ENCODE assay signal across 14 cellular contexts in the genomic region with DNA sequence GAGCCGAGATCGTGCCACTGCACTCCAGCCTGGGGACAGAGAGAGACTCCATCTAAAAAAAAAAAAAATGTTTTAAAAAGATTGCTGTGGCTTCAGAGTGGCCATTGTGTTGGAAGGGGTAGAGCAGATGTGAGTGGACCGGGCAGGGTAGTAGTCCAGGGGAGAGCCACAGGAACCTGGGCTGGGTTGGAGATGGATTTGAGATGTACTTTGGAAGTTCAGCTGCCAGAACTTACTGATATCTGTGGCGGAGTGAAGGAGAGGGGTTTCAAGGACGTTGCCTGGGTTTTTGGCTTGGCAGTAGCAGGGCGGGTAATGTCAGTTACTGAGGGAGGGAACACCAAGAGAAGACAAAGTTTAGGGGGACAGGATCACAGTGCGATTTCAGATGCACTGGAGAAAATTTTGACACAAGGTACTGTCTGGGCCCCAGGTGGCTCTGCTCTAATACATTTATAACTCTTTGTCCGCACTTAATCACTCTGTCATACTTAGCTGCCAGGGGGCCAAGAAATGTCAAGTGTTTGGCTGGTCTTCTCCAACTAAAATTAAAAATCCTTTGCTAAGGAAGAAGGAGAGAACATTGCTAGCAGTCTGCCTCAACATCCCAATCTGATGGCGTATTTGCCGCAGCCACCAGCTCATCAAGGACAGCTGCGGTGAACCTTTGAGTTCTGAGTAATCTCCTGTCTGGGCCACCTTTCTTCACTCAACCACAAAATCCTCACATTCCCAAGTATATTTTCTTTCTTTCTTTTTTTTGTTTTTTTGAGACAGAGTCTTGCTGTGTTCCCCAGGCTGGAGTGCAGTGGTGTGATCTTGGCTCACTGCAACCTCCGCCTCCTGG. TPM values are rescaled to one million over a fixed set of nuclear protein-coding genes. Genes with fewer than 3 reads are reported as not detected.
DNase-seq lines count a peak whose midpoint lies in the region; ATAC-seq and TF ChIP-seq lines count a peak whose summit lies in the region.
"Had no signal": no experiment of that assay in that cellular context is flagged by ENCODE, and none has a peak within 500 bp of the region (broad histone marks: within the 10 kb centered on the region; RNA-seq: fewer than 3 reads in every experiment).

No MANE protein-coding gene starts in this region.

- no peak for TF ChIP-seq EP300 in upper lobe of left lung (IDR thresholded peaks at IDR 0.05)

- TF ChIP-seq CTCF in adrenal gland (IDR thresholded peaks at IDR 0.05) (no peak), neural crest cell (conservative IDR thresholded peaks at IDR 0.05) (no peak), upper lobe of left lung (IDR thresholded peaks at IDR 0.05) (no peak)
- TF ChIP-seq CTCF in activated CD8-positive, alpha-beta T cell treated with anti-CD3 and anti-CD28 coated beads for 36 hours (IDR thresholded peaks at IDR 0.05): no peak

- H3K4me3 Mint-ChIP-seq in neural crest cell: no peak overlapping the region
- H3K4me3 Mint-ChIP-seq in activated CD8-positive, alpha-beta T cell treated with anti-CD3 and anti-CD28 coated beads for 36 hours: no peak overlapping the region
- H3K4me3 Mint-ChIP-seq: stimulated activated naive CD8-positive, alpha-beta T cell treated with anti-CD3 and anti-CD28 coated beads, Interleukin-15, Interleukin-2, amounts not matched to agents 100 ng/mL and 50 ng/mL, for 24 hours had no signal

- H3K27ac ChIP-seq in adrenal gland (peak overlapping the region; percentile 47 to 98 (median 93)), upper lobe of left lung (peak overlapping the region; percentile 18 to 71 (median 50))
- H3K27ac ChIP-seq: cardiac muscle cell had no signal

- H3K36me3 ChIP-seq in adrenal gland (replicated peaks in 1 of 2): no peaks in the 10 kb centered on the region
- peaks cover 0 to 6% (median 0%) of the 10 kb centered on the region in 4 donors for H3K36me3 ChIP-seq in upper lobe of left lung
- H3K36me3 ChIP-seq: cardiac muscle cell had no signal

- peak overlapping the region in 1 of 4 donors; percentile 14 for H3K4me3 ChIP-seq in adrenal gland
- no peak overlapping the region for H3K4me3 ChIP-seq in upper lobe of left lung
- H3K4me3 ChIP-seq: cardiac muscle cell had no signal

- 39 to 51% (median 44%) methylated on average over 12 of the region's 12 CpGs for WGBS in adrenal gland, 4 donors
- 78 to 80% methylated on average over 12 of the region's 12 CpGs for WGBS in upper lobe of left lung, 2 donors

- peak in 5 of 7 donors; percentile 57 to 72 (median 72) for DNase-seq in adrenal gland
- peak; percentile 54 for DNase-seq in glomerular visceral epithelial cell (ENCODE audit: extremely low spot score)
- DNase-seq in neural crest cell (ENCODE audit: low read depth, low spot score): no peak
- no peak for DNase-seq in upper lobe of left lung
- no peak for DNase-seq in anterior cingulate cortex (lab: John Stamatoyannopoulos, UW)
- DNase-seq in NCI-H1694 treated with DMSO at 0.1 percent for 48 hours (lab: John Stamatoyannopoulos, UW): no peak
- DNase-seq in activated CD8-positive, alpha-beta T cell treated with anti-CD3 and anti-CD28 coated beads for 36 hours: no peak
- DNase-seq: activated gamma-delta T cell treated with Interleukin-2 at 50 U/mL for 16 hours, DND-41, NCI-H1417 treated with DMSO at 0.1 percent for 48 hours, NCI-H446 treated with DMSO at 0.1 percent for 48 hours, small intestine had no signal

- H3K9me3 Mint-ChIP-seq in neural crest cell: no peaks in the 10 kb centered on the region
- no peaks in the 10 kb centered on the region for H3K9me3 Mint-ChIP-seq in activated CD8-positive, alpha-beta T cell treated with anti-CD3 and anti-CD28 coated beads for 36 hours
- H3K9me3 Mint-ChIP-seq: stimulated activated naive CD8-positive, alpha-beta T cell treated with anti-CD3 and anti-CD28 coated beads, Interleukin-15, Interleukin-2, amounts not matched to agents 100 ng/mL and 50 ng/mL, for 24 hours had no signal

- H3K9me3 ChIP-seq in adrenal gland (replicated peaks in 1 of 3): no peaks in the 10 kb centered on the region
- no peaks in the 10 kb centered on the region for H3K9me3 ChIP-seq in upper lobe of left lung

- H3K4me1 Mint-ChIP-seq in neural crest cell: peaks cover 16% of the 10 kb centered on the region
- H3K4me1 Mint-ChIP-seq in activated CD8-positive, alpha-beta T cell treated with anti-CD3 and anti-CD28 coated beads for 36 hours (ENCODE audit: low read depth): peaks cover 5% of the 10 kb centered on the region

- H3K36me3 Mint-ChIP-seq in neural crest cell (ENCODE audit: low read depth): peaks cover 2% of the 10 kb centered on the region
- no peaks in the 10 kb centered on the region for H3K36me3 Mint-ChIP-seq in activated CD8-positive, alpha-beta T cell treated with anti-CD3 and anti-CD28 coated beads for 36 hours (ENCODE audit: low read depth)

- H3K27me3 Mint-ChIP-seq in neural crest cell (ENCODE audit: low read depth): no peaks in the 10 kb centered on the region
- no peaks in the 10 kb centered on the region for H3K27me3 Mint-ChIP-seq in activated CD8-positive, alpha-beta T cell treated with anti-CD3 and anti-CD28 coated beads for 36 hours
- H3K27me3 Mint-ChIP-seq: stimulated activated naive CD8-positive, alpha-beta T cell treated with anti-CD3 and anti-CD28 coated beads, Interleukin-15, Interleukin-2, amounts not matched to agents 100 ng/mL and 50 ng/mL, for 24 hours had no signal

- CTCF ChIA-PET in activated CD8-positive, alpha-beta T cell treated with anti-CD3 and anti-CD28 coated beads for 36 hours (lab: Charles Lee): interaction anchor here (1.1 kb wide), 1 partner anchor 11 kb away, joined by 5 read pairs; no protein-coding TSS in a partner anchor

- peak overlapping the region; percentile 45 for H3K27ac Mint-ChIP-seq in neural crest cell (ENCODE audit: unreplicated experiment)
- H3K27ac Mint-ChIP-seq in activated CD8-positive, alpha-beta T cell treated with anti-CD3 and anti-CD28 coated beads for 36 hours: no peak overlapping the region
- H3K27ac Mint-ChIP-seq: stimulated activated naive CD8-positive, alpha-beta T cell treated with anti-CD3 and anti-CD28 coated beads, Interleukin-15, Interleukin-2, amounts not matched to agents 100 ng/mL and 50 ng/mL, for 24 hours had no signal

- ATAC-seq in upper lobe of left lung (ENCODE audit: low FRiP score in 2 of 2): no peak
- ATAC-seq in activated CD8-positive, alpha-beta T cell treated with anti-CD3 and anti-CD28 coated beads for 36 hours: no peak

- intact Hi-C loops in adrenal gland (cut with DNase I): no loop called here
- intact Hi-C loops in activated CD8-positive, alpha-beta T cell treated with anti-CD3 and anti-CD28 coated beads for 36 hours (cut with micrococcal nuclease): no loop called here

- POLR2A ChIA-PET in activated CD8-positive, alpha-beta T cell treated with anti-CD3 and anti-CD28 coated beads for 36 hours (lab: Charles Lee): interaction anchor here (1.4 kb wide), 1 partner anchor 104 kb away, joined by 3 read pairs; no protein-coding TSS in a partner anchor

- H3K4me1 ChIP-seq in adrenal gland (replicated peaks in 1 of 2): peaks cover 95 to 96% of the 10 kb centered on the region in 2 donors
- peaks cover 42 to 77% (median 61%) of the 10 kb centered on the region in 4 donors for H3K4me1 ChIP-seq in upper lobe of left lung

- peak in 1 of 2 donors; percentile 41 for TF ChIP-seq POLR2A in adrenal gland (IDR thresholded peaks at IDR 0.05)
- TF ChIP-seq POLR2A in upper lobe of left lung (IDR thresholded peaks at IDR 0.05): no peak

- H3K27me3 ChIP-seq in adrenal gland (no peaks in the 10 kb centered on the region), upper lobe of left lung (no peaks in the 10 kb centered on the region)
- H3K27me3 ChIP-seq: cardiac muscle cell had no signal

RNA-seq across cellular contexts. Expression of a gene that starts 9.6 kb away (rescaled TPM):
- total RNA-seq in adrenal gland (1,000 to 10,000 TPM; 1,400 to 3,548 (median 1,755) TPM), neural crest cell (15.4 and 15.8 TPM in 2 replicates), upper lobe of left lung (100 to 1,000 TPM in 5 of 6 donors, 10 to 100 TPM in 1; 82.8 to 205 (median 141) TPM)
- polyA plus RNA-seq in adrenal gland: 1,000 to 10,000 TPM in 1 of 3 donors, 100 to 1,000 TPM in 2; 337 to 1,831 (median 896) TPM
- total RNA-seq in activated CD8-positive, alpha-beta T cell treated with anti-CD3 and anti-CD28 coated beads for 36 hours: 1 to 10 TPM; 2.1 to 3.6 TPM

RNA-seq across cellular contexts. Expression of a gene that starts 41.9 kb away (rescaled TPM):
- total RNA-seq in adrenal gland (100 to 1,000 TPM; 197 to 429 (median 293) TPM), neural crest cell (480 and 482 TPM in 2 replicates), upper lobe of left lung (100 to 1,000 TPM in 4 of 6 donors, 10 to 100 TPM in 2; 34.5 to 157 (median 125) TPM)
- 100 to 1,000 TPM; 144 to 521 (median 178) TPM for polyA plus RNA-seq in adrenal gland
- total RNA-seq in activated CD8-positive, alpha-beta T cell treated with anti-CD3 and anti-CD28 coated beads for 36 hours: 100 to 1,000 TPM; 275 to 304 TPM

Comparison
In these comparisons a context has a peak if more than half of its experiments do, and no peak if none do; other contexts are left out.
1. DNase-seq: peak in adrenal gland (5 of 7) and glomerular visceral epithelial cell (single experiment); none in neural crest cell (single experiment), upper lobe of left lung (0 of 2), anterior cingulate cortex (0 of 58), NCI-H1694 treated with DMSO at 0.1 percent for 48 hours (single experiment) and activated CD8-positive, alpha-beta T cell treated with anti-CD3 and anti-CD28 coated beads for 36 hours (single experiment).
2. RNA of a gene that starts 9.6 kb away (total RNA-seq): 1,400 to 3,548 TPM in adrenal gland; 82.8 to 205 TPM in upper lobe of left lung, 15.4 to 15.8 TPM in neural crest cell and 2.1 to 3.6 TPM in activated CD8-positive, alpha-beta T cell treated with anti-CD3 and anti-CD28 coated beads for 36 hours; every median in the first group is over 4 times any median in the second.